Comparison of ENCODE assay signal across 1 cellular context in the genomic region with DNA sequence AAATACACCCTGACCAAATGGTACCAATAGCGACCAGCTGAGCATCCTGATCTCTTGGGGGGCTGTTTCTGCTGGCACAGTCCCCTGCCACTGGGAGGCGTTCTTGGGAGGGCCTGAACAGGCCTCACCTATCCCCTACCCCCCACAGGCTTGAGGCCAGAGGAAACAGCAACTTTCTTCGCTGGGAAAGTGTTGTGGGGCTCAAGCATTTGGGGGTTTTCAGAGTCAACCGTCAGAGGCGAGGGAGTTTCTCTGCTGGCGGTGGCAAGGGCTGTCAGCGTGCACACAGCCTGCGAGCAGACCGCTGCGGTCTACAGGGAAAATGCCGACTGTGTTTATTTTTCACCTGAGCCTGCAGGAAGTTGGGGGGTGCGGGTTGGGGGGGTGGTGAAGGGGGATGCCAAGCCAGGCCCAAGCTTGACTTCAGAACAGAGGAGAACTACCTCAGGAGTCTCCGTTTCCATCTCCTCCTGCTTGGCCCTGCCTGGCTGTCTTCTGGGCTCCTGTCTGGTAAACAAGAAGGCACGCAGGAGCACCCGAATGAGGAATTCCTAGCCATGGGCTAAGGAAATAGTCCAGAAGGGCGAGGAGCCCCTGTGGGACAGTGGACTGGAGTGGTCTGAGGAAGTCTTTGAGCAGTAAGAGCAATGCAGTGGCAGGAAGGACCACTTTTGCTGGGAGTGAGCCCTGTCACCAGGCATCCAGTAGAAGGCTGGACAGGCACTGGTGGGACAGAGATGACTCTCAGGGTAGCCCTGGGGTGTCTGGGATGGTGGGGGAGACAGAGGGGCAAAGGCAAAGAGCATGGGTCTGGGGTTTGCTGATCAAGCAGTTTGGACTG.
TF ChIP-seq lines count a peak whose summit lies in the region.

No MANE protein-coding gene starts in this region.

TF ChIP-seq in WTC11, 78 proteins besides CTCF, POLR2A, EP300 and RAD21 (continued from another document):
- TF ChIP-seq, protein P1, sequence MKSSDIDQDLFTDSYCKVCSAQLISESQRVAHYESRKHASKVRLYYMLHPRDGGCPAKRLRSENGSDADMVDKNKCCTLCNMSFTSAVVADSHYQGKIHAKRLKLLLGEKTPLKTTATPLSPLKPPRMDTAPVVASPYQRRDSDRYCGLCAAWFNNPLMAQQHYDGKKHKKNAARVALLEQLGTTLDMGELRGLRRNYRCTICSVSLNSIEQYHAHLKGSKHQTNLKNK (CRISPR knock-in tag; IDR thresholded peaks at IDR 0.05), result no peak
- TF ChIP-seq MYBL2 (CRISPR knock-in tag; IDR thresholded peaks at IDR 0.05), result no peak
- no peak for TF ChIP-seq GTF2I (CRISPR knock-in tag; conservative IDR thresholded peaks at IDR 0.05)
- no peak for TF ChIP-seq ZNF232 (CRISPR knock-in tag; IDR thresholded peaks at IDR 0.05)
- TF ChIP-seq, protein P2, sequence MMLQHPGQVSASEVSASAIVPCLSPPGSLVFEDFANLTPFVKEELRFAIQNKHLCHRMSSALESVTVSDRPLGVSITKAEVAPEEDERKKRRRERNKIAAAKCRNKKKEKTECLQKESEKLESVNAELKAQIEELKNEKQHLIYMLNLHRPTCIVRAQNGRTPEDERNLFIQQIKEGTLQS (CRISPR knock-in tag; conservative IDR thresholded peaks at IDR 0.05), result no peak
- no peak for TF ChIP-seq PRRX2 (CRISPR knock-in tag; IDR thresholded peaks at IDR 0.05)
- TF ChIP-seq RELA (CRISPR knock-in tag; IDR thresholded peaks at IDR 0.05; ENCODE audit: borderline replicate concordance), result no peak
- TF ChIP-seq ETV6 (CRISPR knock-in tag; IDR thresholded peaks at IDR 0.05), result no peak
- no peak for TF ChIP-seq TP53 (CRISPR knock-in tag; IDR thresholded peaks at IDR 0.05)
- no peak for TF ChIP-seq RORB (CRISPR knock-in tag; IDR thresholded peaks at IDR 0.05)
- TF ChIP-seq TEAD4 (CRISPR knock-in tag; IDR thresholded peaks at IDR 0.05), result no peak
- TF ChIP-seq, protein P3, sequence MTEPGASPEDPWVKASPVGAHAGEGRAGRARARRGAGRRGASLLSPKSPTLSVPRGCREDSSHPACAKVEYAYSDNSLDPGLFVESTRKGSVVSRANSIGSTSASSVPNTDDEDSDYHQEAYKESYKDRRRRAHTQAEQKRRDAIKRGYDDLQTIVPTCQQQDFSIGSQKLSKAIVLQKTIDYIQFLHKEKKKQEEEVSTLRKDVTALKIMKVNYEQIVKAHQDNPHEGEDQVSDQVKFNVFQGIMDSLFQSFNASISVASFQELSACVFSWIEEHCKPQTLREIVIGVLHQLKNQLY (CRISPR knock-in tag; IDR thresholded peaks at IDR 0.05), result no peak
